19 cellular contexts compared by ENCODE assay signal in the genomic region with DNA sequence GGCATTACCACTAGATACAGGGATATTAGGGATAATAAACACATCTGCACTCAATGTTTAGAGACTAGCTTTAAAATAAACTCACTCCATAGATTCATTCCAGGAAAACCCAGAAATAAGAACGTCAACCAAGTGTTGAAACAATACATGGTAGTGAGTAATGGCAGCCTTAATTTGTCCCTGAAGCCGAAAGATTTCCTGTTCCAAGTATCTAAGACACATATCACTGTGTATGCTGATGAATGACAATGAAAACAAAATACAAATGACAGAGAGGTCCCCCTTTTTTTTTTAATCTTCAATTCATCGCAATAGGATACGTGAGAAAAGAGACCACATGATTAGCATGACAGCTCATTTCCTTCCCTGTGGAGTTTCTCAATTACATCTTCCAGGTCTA.
DNase-seq lines count a peak whose midpoint lies in the region; ATAC-seq and TF ChIP-seq lines count a peak whose summit lies in the region.
"Had no signal": no experiment of that assay in that cellular context is flagged by ENCODE, and none has a peak within 500 bp of the region (broad histone marks: within the 10 kb centered on the region; RNA-seq: fewer than 3 reads in every experiment).

No MANE protein-coding gene starts in this region.

- H3K9ac ChIP-seq in adipocyte (ENCODE audit: low read length) = peak overlapping the region; percentile 47

- no peak for TF ChIP-seq EP300 in suprapubic skin (IDR thresholded peaks at IDR 0.05)

- H3K4me1 ChIP-seq in heart right ventricle (peaks cover 0 to 90% (median 44%) of the 10 kb centered on the region in 9 donors), adipocyte (ENCODE audit: control insufficient read depth, insufficient read depth, low read length) (peaks cover 35% of the 10 kb centered on the region), suprapubic skin (peaks cover 7% of the 10 kb centered on the region)
- H3K4me1 ChIP-seq: right lobe of liver had no signal

- H3K27ac ChIP-seq in heart right ventricle (peak overlapping the region in 8 of 10 donors; percentile 33 to 72 (median 53)), suprapubic skin (peak overlapping the region; percentile 57)
- H3K27ac ChIP-seq: cardiac muscle cell, right lobe of liver had no signal

- peaks cover 0 to 19% (median 0%) of the 10 kb centered on the region in 9 donors for H3K36me3 ChIP-seq in heart right ventricle
- H3K36me3 ChIP-seq in adipocyte (ENCODE audit: control insufficient read depth, insufficient read depth, low read length, severe bottlenecking) = no peaks in the 10 kb centered on the region
- no peaks in the 10 kb centered on the region for H3K36me3 ChIP-seq in suprapubic skin
- H3K36me3 ChIP-seq: cardiac muscle cell, right lobe of liver had no signal

- TF ChIP-seq CTCF in heart right ventricle (IDR thresholded peaks at IDR 0.05) (no peak), fibroblast of the aortic adventitia (IDR thresholded peaks at IDR 0.05; ENCODE audit: insufficient read depth, low read length) (no peak), suprapubic skin (IDR thresholded peaks at IDR 0.05) (no peak), WTC11 (IDR thresholded peaks at IDR 0.05) (no peak)

- peak in 5 of 8 donors; percentile 34 to 61 (median 45) for ATAC-seq in heart right ventricle
- no peak for ATAC-seq in WTC11
- no peak for ATAC-seq in HG02678 (IDR thresholded peaks at IDR 0.05; ENCODE audit: unreplicated experiment)
- ATAC-seq: T-cell had no signal

- CTCF ChIA-PET in WTC11 (lab: Charles Lee) = no interaction called here

- no peak overlapping the region for H3K4me3 Mint-ChIP-seq in WTC11
- H3K4me3 Mint-ChIP-seq: activated CD4-positive, alpha-beta T cell treated with anti-CD3 and anti-CD28 coated beads, Interleukin-2, amount 10 ng/mL, durations not matched to agents 7 days and 5 days; CD4-positive, CD25-positive, alpha-beta regulatory T cell; T-cell had no signal

- H3K27me3 ChIP-seq in heart right ventricle (no peaks in the 10 kb centered on the region), adipocyte (replicated peaks; ENCODE audit: control insufficient read depth, insufficient read depth, low read length) (no peaks in the 10 kb centered on the region), suprapubic skin (no peaks in the 10 kb centered on the region)
- H3K27me3 ChIP-seq: cardiac muscle cell, right lobe of liver had no signal

- H3K27me3 Mint-ChIP-seq in WTC11 (ENCODE audit: low read depth) = no peaks in the 10 kb centered on the region

- no peaks in the 10 kb centered on the region for H3K9me3 ChIP-seq in heart right ventricle
- no peaks in the 10 kb centered on the region for H3K9me3 ChIP-seq in adipocyte (ENCODE audit: control insufficient read depth, low read length)
- no peaks in the 10 kb centered on the region for H3K9me3 ChIP-seq in suprapubic skin
- H3K9me3 ChIP-seq: right lobe of liver had no signal

- DNase-seq in heart right ventricle = no peak
- no peak for DNase-seq in cardiac septum (ENCODE audit: low spot score)
- peak; percentile 39 for DNase-seq in adipocyte (ENCODE audit: low read depth)
- DNase-seq in fibroblast of the aortic adventitia (ENCODE audit: low read depth) = peak; percentile 57
- DNase-seq in suprapubic skin (ENCODE audit: low spot score in 2 of 2) = no peak
- DNase-seq in nucleus accumbens (lab: John Stamatoyannopoulos, UW) = no peak
- no peak for DNase-seq in WTC11 (ENCODE audit: low spot score)
- DNase-seq: activated CD4-positive, alpha-beta T cell treated with anti-CD3 and anti-CD28 coated beads, Interleukin-2, amount 10 ng/mL, durations not matched to agents 7 days and 5 days; activated CD8-positive, alpha-beta memory T cell treated with anti-CD3 and anti-CD28 coated beads, Interleukin-2, amount 50 U/mL, for 4 hours; CD4-positive, CD25-positive, alpha-beta regulatory T cell; GDM1; KBM-7; NCI-H1694 treated with DMSO at 0.1 percent for 48 hours; NCI-H774; right lobe of liver; SIG-M5; T-cell had no signal

- TF ChIP-seq POLR2A in suprapubic skin (IDR thresholded peaks at IDR 0.05) = no peak

- no peaks in the 10 kb centered on the region for H3K9me3 Mint-ChIP-seq in WTC11
- H3K9me3 Mint-ChIP-seq: activated CD4-positive, alpha-beta T cell treated with anti-CD3 and anti-CD28 coated beads, Interleukin-2, amount 10 ng/mL, durations not matched to agents 7 days and 5 days; T-cell had no signal

- 20 to 23% methylated on average over 4 of the region's 4 CpGs for WGBS in heart right ventricle, 2 donors
- 24% methylated on average over 4 of the region's 4 CpGs for WGBS in suprapubic skin

- H3K36me3 Mint-ChIP-seq in WTC11 = no peaks in the 10 kb centered on the region
- H3K36me3 Mint-ChIP-seq: CD4-positive, CD25-positive, alpha-beta regulatory T cell; T-cell had no signal

- intact Hi-C loops in heart right ventricle (cut with DNase I) = no loop called here
- intact Hi-C loops in cardiac septum (cut with DNase I) = loop anchor here (5.0 kb wide), 1 partner anchor 70 kb away; no protein-coding TSS in a partner anchor

- POLR2A ChIA-PET in WTC11 (lab: Charles Lee) = no interaction called here

- no peak overlapping the region for H3K4me3 ChIP-seq in heart right ventricle
- H3K4me3 ChIP-seq in adipocyte (ENCODE audit: low read length) = peak overlapping the region; percentile 17
- H3K4me3 ChIP-seq in fibroblast of the aortic adventitia (ENCODE audit: low read depth, low read length) = no peak overlapping the region
- no peak overlapping the region for H3K4me3 ChIP-seq in suprapubic skin
- H3K4me3 ChIP-seq: cardiac muscle cell, right lobe of liver had no signal

- no peaks in the 10 kb centered on the region; the same call in 1 of the 2 replicates for H3K4me1 Mint-ChIP-seq in WTC11

- no peak overlapping the region for H3K27ac Mint-ChIP-seq in WTC11
- H3K27ac Mint-ChIP-seq: activated CD4-positive, alpha-beta T cell treated with anti-CD3 and anti-CD28 coated beads, Interleukin-2, amount 10 ng/mL, durations not matched to agents 7 days and 5 days; CD4-positive, CD25-positive, alpha-beta regulatory T cell; T-cell had no signal

TF ChIP-seq in WTC11, 78 proteins besides CTCF, POLR2A, EP300 and RAD21:
- TF ChIP-seq NFE2L1 (CRISPR knock-in tag; IDR thresholded peaks at IDR 0.05) (no peak), ZNF138 (CRISPR knock-in tag; conservative IDR thresholded peaks at IDR 0.05) (no peak), KAT7 (CRISPR knock-in tag; IDR thresholded peaks at IDR 0.05; ENCODE audit: borderline replicate concordance) (no peak)

Comparison
In these comparisons a context has a peak if more than half of its experiments do, and no peak if none do; other contexts are left out.
1. ATAC-seq: peak in heart right ventricle (5 of 8); none in WTC11 (single experiment) and HG02678 (single experiment).
2. DNase-seq: peak in adipocyte (single experiment) and fibroblast of the aortic adventitia (single experiment); none in heart right ventricle (0 of 2), cardiac septum (single experiment), suprapubic skin (0 of 2), nucleus accumbens (0 of 56) and WTC11 (single experiment).